7 cellular contexts compared by ENCODE assay signal in genomic region chr14:50507078-50507477, GRCh38. TPM values are rescaled to one million over a fixed set of nuclear protein-coding genes. Genes with fewer than 3 reads are reported as not detected.
DNase-seq lines count a peak whose midpoint lies in the region; ATAC-seq and TF ChIP-seq lines count a peak whose summit lies in the region.
"Not testable (repeated sequence)": the region's sequence is repeated elsewhere in the genome, so short reads cannot be mapped to it uniquely, and the experiment has no call there.

No MANE protein-coding gene starts in this region.

- not testable (repeated sequence) for ATAC-seq in CD4-positive, alpha-beta T cell (ENCODE audit: poor library complexity); WTC11; activated naive CD8-positive, alpha-beta T cell treated with anti-CD3 and anti-CD28 coated beads, Interleukin-2, amount 50 U/mL, for 24 hours; naive thymus-derived CD8-positive, alpha-beta T cell

- not testable (repeated sequence) for H3K9me3 ChIP-seq in CD4-positive, alpha-beta T cell (ENCODE audit: control insufficient read depth, low read length)

- H3K9me3 Mint-ChIP-seq in CD4-positive, alpha-beta T cell; WTC11; activated naive CD8-positive, alpha-beta T cell treated with anti-CD3 and anti-CD28 coated beads, Interleukin-2, amount 50 U/mL, for 24 hours; glutamatergic neuron (ENCODE audit: unreplicated experiment); naive thymus-derived CD8-positive, alpha-beta T cell; progenitor cell of endocrine pancreas (ENCODE audit: low read depth): not testable (repeated sequence)

- POLR2A ChIA-PET in CD4-positive, alpha-beta T cell (lab: Charles Lee); WTC11 (lab: Charles Lee); naive thymus-derived CD8-positive, alpha-beta T cell (lab: Charles Lee): not testable (repeated sequence)

- H3K27ac ChIP-seq in CD4-positive, alpha-beta T cell (ENCODE audit: low read depth, low read length): not testable (repeated sequence)

- intact Hi-C loops in CD4-positive, alpha-beta T cell (cut with DNase I, micrococcal nuclease): not testable (repeated sequence)

- not testable (repeated sequence) for H3K27me3 ChIP-seq in CD4-positive, alpha-beta T cell (ENCODE audit: control insufficient read depth, insufficient read depth, low read length)

- TF ChIP-seq CTCF in CD4-positive, alpha-beta T cell (IDR thresholded peaks at IDR 0.05); WTC11 (IDR thresholded peaks at IDR 0.05); glutamatergic neuron (IDR thresholded peaks at IDR 0.05; ENCODE audit: partially characterized antibody, unreplicated experiment); progenitor cell of endocrine pancreas (IDR thresholded peaks at IDR 0.05; ENCODE audit: unreplicated experiment): not testable (repeated sequence)

- CTCF ChIA-PET in CD4-positive, alpha-beta T cell (lab: Charles Lee); WTC11 (lab: Charles Lee): not testable (repeated sequence)

- not testable (repeated sequence) for H3K27me3 Mint-ChIP-seq in CD4-positive, alpha-beta T cell; WTC11 (ENCODE audit: low read depth); activated naive CD8-positive, alpha-beta T cell treated with anti-CD3 and anti-CD28 coated beads, Interleukin-2, amount 50 U/mL, for 24 hours; glutamatergic neuron (ENCODE audit: unreplicated experiment); naive thymus-derived CD8-positive, alpha-beta T cell; progenitor cell of endocrine pancreas

- H3K4me3 Mint-ChIP-seq in CD4-positive, alpha-beta T cell; WTC11; activated naive CD8-positive, alpha-beta T cell treated with anti-CD3 and anti-CD28 coated beads, Interleukin-2, amount 50 U/mL, for 24 hours; glutamatergic neuron (ENCODE audit: unreplicated experiment); naive thymus-derived CD8-positive, alpha-beta T cell; progenitor cell of endocrine pancreas (ENCODE audit: low read depth): not testable (repeated sequence)

- not testable (repeated sequence) for DNase-seq in CD4-positive, alpha-beta T cell; WTC11 (ENCODE audit: low spot score); activated naive CD8-positive, alpha-beta T cell treated with anti-CD3 and anti-CD28 coated beads, Interleukin-2, amount 50 U/mL, for 24 hours; glutamatergic neuron; naive thymus-derived CD8-positive, alpha-beta T cell; progenitor cell of endocrine pancreas (ENCODE audit: low spot score, unreplicated experiment)
- DNase-seq in superior temporal gyrus (ENCODE audit: extremely low spot score): peak; percentile 12

- H3K4me1 Mint-ChIP-seq in CD4-positive, alpha-beta T cell (ENCODE audit: low read depth): peaks cover 33% of the 10 kb centered on the region
- H3K4me1 Mint-ChIP-seq in WTC11; glutamatergic neuron (ENCODE audit: low read depth, unreplicated experiment); progenitor cell of endocrine pancreas (ENCODE audit: low read depth): not testable (repeated sequence)
- peaks cover 15% of the 10 kb centered on the region for H3K4me1 Mint-ChIP-seq in activated naive CD8-positive, alpha-beta T cell treated with anti-CD3 and anti-CD28 coated beads, Interleukin-2, amount 50 U/mL, for 24 hours
- H3K4me1 Mint-ChIP-seq in naive thymus-derived CD8-positive, alpha-beta T cell: peaks cover 17 to 31% (median 24%) of the 10 kb centered on the region in 4 donors

- H3K36me3 Mint-ChIP-seq in CD4-positive, alpha-beta T cell (ENCODE audit: low read depth): peaks cover 43% of the 10 kb centered on the region
- not testable (repeated sequence) for H3K36me3 Mint-ChIP-seq in WTC11; glutamatergic neuron (ENCODE audit: unreplicated experiment)
- peaks cover 21% of the 10 kb centered on the region for H3K36me3 Mint-ChIP-seq in activated naive CD8-positive, alpha-beta T cell treated with anti-CD3 and anti-CD28 coated beads, Interleukin-2, amount 50 U/mL, for 24 hours (ENCODE audit: low read depth)
- peaks cover 5 to 28% (median 16%) of the 10 kb centered on the region in 3 donors for H3K36me3 Mint-ChIP-seq in naive thymus-derived CD8-positive, alpha-beta T cell
- H3K36me3 Mint-ChIP-seq in progenitor cell of endocrine pancreas (ENCODE audit: insufficient read depth): peaks cover 15% of the 10 kb centered on the region

- H3K27ac Mint-ChIP-seq in CD4-positive, alpha-beta T cell: peak overlapping the region; percentile 6
- H3K27ac Mint-ChIP-seq in WTC11 (peak overlapping the region; percentile 22; the same call in 1 of the 2 replicates), glutamatergic neuron (ENCODE audit: unreplicated experiment) (peak overlapping the region; percentile 36), progenitor cell of endocrine pancreas (peak overlapping the region; percentile 8)
- H3K27ac Mint-ChIP-seq in activated naive CD8-positive, alpha-beta T cell treated with anti-CD3 and anti-CD28 coated beads, Interleukin-2, amount 50 U/mL, for 24 hours: peak overlapping the region; percentile 23
- peak overlapping the region in 6 of 10 donors; percentile 9 to 58 (median 32) for H3K27ac Mint-ChIP-seq in naive thymus-derived CD8-positive, alpha-beta T cell

RNA-seq across cellular contexts. Expression of gene MAP4K5, which starts 25.3 kb away (rescaled TPM):
- total RNA-seq in CD4-positive, alpha-beta T cell: 10 to 100 TPM; 32.4 to 34.5 TPM
- 42.8 to 48.8 TPM (median 46.7 TPM) in 3 replicates for total RNA-seq in WTC11 (2021)
- 99.5 TPM for total RNA-seq in glutamatergic neuron (ENCODE audit: unreplicated experiment)
- total RNA-seq in naive thymus-derived CD8-positive, alpha-beta T cell: 10 to 100 TPM; 51.1 to 55.5 TPM
- polyA plus RNA-seq in naive thymus-derived CD8-positive, alpha-beta T cell: 10 to 100 TPM; 12.1 to 20.4 (median 17.2) TPM
- total RNA-seq in progenitor cell of endocrine pancreas: 73.0 and 74.1 TPM in 2 replicates

RNA-seq across cellular contexts. Expression of gene ATL1, which starts 52.9 kb away (rescaled TPM):
- total RNA-seq in CD4-positive, alpha-beta T cell: 1 to 10 TPM; 1.2 TPM
- total RNA-seq in WTC11 (2021) (3.4 to 3.7 TPM (median 3.5 TPM) in 3 replicates), glutamatergic neuron (ENCODE audit: unreplicated experiment) (44.0 TPM), progenitor cell of endocrine pancreas (6.8 and 6.9 TPM in 2 replicates)
- 1 to 10 TPM; 3.1 to 3.6 TPM for total RNA-seq in naive thymus-derived CD8-positive, alpha-beta T cell
- 1 to 10 TPM; 3.9 to 7.1 (median 5.2) TPM for polyA plus RNA-seq in naive thymus-derived CD8-positive, alpha-beta T cell
